Comparison of ENCODE assay signal across 10 cellular contexts in the genomic region with DNA sequence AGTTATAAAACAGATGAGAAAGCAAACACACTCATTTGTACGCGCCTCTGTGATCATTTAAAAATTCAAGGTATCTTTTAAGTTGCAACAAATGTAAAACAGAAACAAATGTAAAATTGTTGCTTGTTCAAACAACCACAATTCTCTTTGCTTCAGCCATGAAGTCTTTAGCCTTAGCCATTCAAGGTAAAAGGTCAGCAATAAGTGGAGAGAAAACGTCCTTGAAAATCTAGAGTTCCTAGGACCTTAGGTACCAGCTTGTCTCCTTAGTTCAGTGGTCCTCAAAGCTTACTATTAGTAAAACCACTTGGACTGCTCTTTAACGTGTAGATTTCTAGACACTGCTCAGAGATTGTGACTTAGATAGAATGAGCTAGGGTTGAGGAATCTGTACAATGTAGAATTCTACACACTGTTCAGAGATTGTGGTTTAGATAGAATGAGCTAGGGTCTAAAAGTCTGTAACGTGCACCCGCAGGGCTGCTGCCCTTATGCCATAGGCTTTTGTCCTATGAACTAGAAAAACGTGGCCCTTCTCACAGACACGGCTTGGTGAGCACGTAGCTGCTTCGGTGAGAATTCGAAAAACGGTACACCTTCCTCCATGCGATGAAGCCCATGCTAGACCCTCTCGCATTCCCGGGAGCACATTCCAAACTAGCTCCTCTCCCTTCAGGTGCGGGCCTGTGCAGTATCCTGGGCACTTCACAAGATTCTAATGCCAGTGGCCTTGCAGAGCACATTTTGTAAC. TPM values are rescaled to one million over a fixed set of nuclear protein-coding genes. Genes with fewer than 3 reads are reported as not detected.
DNase-seq lines count a peak whose midpoint lies in the region; ATAC-seq and TF ChIP-seq lines count a peak whose summit lies in the region.
"Had no signal": no experiment of that assay in that cellular context is flagged by ENCODE, and none has a peak within 500 bp of the region (broad histone marks: within the 10 kb centered on the region; RNA-seq: fewer than 3 reads in every experiment).

No MANE protein-coding gene starts in this region.

- H3K9me3 ChIP-seq in right cardiac atrium (ENCODE audit: control insufficient read depth, low read length) = no peaks in the 10 kb centered on the region
- H3K9me3 ChIP-seq: suprapubic skin had no signal

- H3K9me3 Mint-ChIP-seq in activated naive CD4-positive, alpha-beta T cell treated with anti-CD3 and anti-CD28 coated beads, Interleukin-2, amount 50 U/mL, for 24 hours = no peaks in the 10 kb centered on the region
- H3K9me3 Mint-ChIP-seq in natural killer cell treated with Interleukin-12 subunit alpha and Interleukin-12 subunit beta and Interleukin-15 and Interleukin-18, amount 100 ng/mL, for 72 hours = no peaks in the 10 kb centered on the region

- TF ChIP-seq CTCF in NB4 (IDR thresholded peaks at IDR 0.05; ENCODE audit: low read depth, low read length) = no peak
- no peak for TF ChIP-seq CTCF in GM10248 (IDR thresholded peaks at IDR 0.05; ENCODE audit: control extremely low read depth, extremely low read depth, low read depth, missing control alignments)

- intact Hi-C loops in right cardiac atrium (cut with DNase I) = no loop called here

- H3K36me3 Mint-ChIP-seq in activated naive CD4-positive, alpha-beta T cell treated with anti-CD3 and anti-CD28 coated beads, Interleukin-2, amount 50 U/mL, for 24 hours = no peaks in the 10 kb centered on the region
- H3K36me3 Mint-ChIP-seq in natural killer cell treated with Interleukin-12 subunit alpha and Interleukin-12 subunit beta and Interleukin-15 and Interleukin-18, amount 100 ng/mL, for 72 hours = no peaks in the 10 kb centered on the region

- H3K27me3 ChIP-seq in right cardiac atrium (ENCODE audit: control insufficient read depth, insufficient read depth) = no peaks in the 10 kb centered on the region
- H3K27me3 ChIP-seq: suprapubic skin had no signal

- CTCF ChIA-PET in GM10248 (lab: Yijun Ruan, JAX) = interaction anchor here (0.9 to 2.8 kb wide), 12 partner anchors 11 to 169 kb away, joined by 3 to 6 read pairs (median 4); partner anchors contain the start of gene COPS4

- H3K27me3 Mint-ChIP-seq in activated naive CD4-positive, alpha-beta T cell treated with anti-CD3 and anti-CD28 coated beads, Interleukin-2, amount 50 U/mL, for 24 hours = no peaks in the 10 kb centered on the region
- no peaks in the 10 kb centered on the region for H3K27me3 Mint-ChIP-seq in natural killer cell treated with Interleukin-12 subunit alpha and Interleukin-12 subunit beta and Interleukin-15 and Interleukin-18, amount 100 ng/mL, for 72 hours

- TF ChIP-seq POLR2A in NB4 (IDR thresholded peaks at IDR 0.05; ENCODE audit: extremely low read depth, insufficient read length) = peak; percentile 24

- peak overlapping the region; percentile 98 for H3K27ac Mint-ChIP-seq in activated naive CD4-positive, alpha-beta T cell treated with anti-CD3 and anti-CD28 coated beads, Interleukin-2, amount 50 U/mL, for 24 hours
- H3K27ac Mint-ChIP-seq in natural killer cell treated with Interleukin-12 subunit alpha and Interleukin-12 subunit beta and Interleukin-15 and Interleukin-18, amount 100 ng/mL, for 72 hours = peak overlapping the region; percentile 95 to 96

- DNase-seq in G401 (ENCODE audit: low spot score) (peak; percentile 11), NB4 (ENCODE audit: low read depth) (peak; percentile 77), GM10248 (ENCODE audit: extremely low spot score) (no peak), GM19240 (ENCODE audit: insufficient read length, low spot score) (no peak), right cardiac atrium (no peak)
- peak; percentile 55 for DNase-seq in natural killer cell treated with Interleukin-12 subunit alpha and Interleukin-12 subunit beta and Interleukin-15 and Interleukin-18, amount 100 ng/mL, for 72 hours (ENCODE audit: low spot score)
- DNase-seq: NCI-H2081 had no signal

- H3K4me3 ChIP-seq in NB4 (ENCODE audit: low read depth, low read length) (peak overlapping the region; percentile 66), right cardiac atrium (ENCODE audit: low read length) (no peak overlapping the region)
- H3K4me3 ChIP-seq: suprapubic skin had no signal

- ATAC-seq in natural killer cell treated with Interleukin-12 subunit alpha and Interleukin-12 subunit beta and Interleukin-15 and Interleukin-18, amount 100 ng/mL, for 72 hours = peak in 1 of 2 donors; percentile 22
- ATAC-seq in HG02973 (IDR thresholded peaks at IDR 0.05; ENCODE audit: unreplicated experiment) = no peak
- no peak for ATAC-seq in right cardiac atrium

- in situ Hi-C loops in G401 (cut with HindIII; ENCODE audit: low sequenced_read_pairs) = no loop called here

- POLR2A ChIA-PET in GM10248 (lab: Yijun Ruan, JAX) = no interaction called here

- no peak overlapping the region for H3K27ac ChIP-seq in right cardiac atrium (ENCODE audit: low read length)
- H3K27ac ChIP-seq: suprapubic skin had no signal

- no peaks in the 10 kb centered on the region for H3K4me1 ChIP-seq in right cardiac atrium (ENCODE audit: control insufficient read depth, insufficient read depth, low read length)

- H3K4me1 Mint-ChIP-seq in activated naive CD4-positive, alpha-beta T cell treated with anti-CD3 and anti-CD28 coated beads, Interleukin-2, amount 50 U/mL, for 24 hours = peaks cover 40% of the 10 kb centered on the region
- H3K4me1 Mint-ChIP-seq in natural killer cell treated with Interleukin-12 subunit alpha and Interleukin-12 subunit beta and Interleukin-15 and Interleukin-18, amount 100 ng/mL, for 72 hours (ENCODE audit: low read depth in 2 of 2) = peaks cover 43 to 64% of the 10 kb centered on the region in 2 donors

- peak overlapping the region; percentile 98 for H3K4me3 Mint-ChIP-seq in activated naive CD4-positive, alpha-beta T cell treated with anti-CD3 and anti-CD28 coated beads, Interleukin-2, amount 50 U/mL, for 24 hours
- H3K4me3 Mint-ChIP-seq in natural killer cell treated with Interleukin-12 subunit alpha and Interleukin-12 subunit beta and Interleukin-15 and Interleukin-18, amount 100 ng/mL, for 72 hours = peak overlapping the region; percentile 86

- WGBS in right cardiac atrium = 81% methylated on average over 16 of the region's 16 CpGs

RNA-seq across cellular contexts. Expression of gene PLAC8, which starts 1.7 kb away (rescaled TPM):
- 74.0 and 106 TPM in 2 replicates for total RNA-seq in G401 (2014; rRNA removed; shearing (Covaris generic))
- total RNA-seq in natural killer cell treated with Interleukin-12 subunit alpha and Interleukin-12 subunit beta and Interleukin-15 and Interleukin-18, amount 100 ng/mL, for 72 hours = 10 to 100 TPM; 10.0 to 37.4 TPM
- 1 to 10 TPM; 1.2 to 5.0 (median 3.0) TPM for total RNA-seq in right cardiac atrium
- polyA plus RNA-seq in right cardiac atrium = 1.6 TPM

Comparison
In these comparisons a context has a peak if more than half of its experiments do, and no peak if none do; other contexts are left out.
1. DNase-seq: peak in G401 (single experiment), NB4 (single experiment) and natural killer cell treated with Interleukin-12 subunit alpha and Interleukin-12 subunit beta and Interleukin-15 and Interleukin-18, amount 100 ng/mL, for 72 hours (single experiment); none in GM10248 (single experiment), GM19240 (single experiment) and right cardiac atrium (0 of 3).